8 cellular contexts compared by ENCODE assay signal in genomic region chr15:99732268-99732641, GRCh38. TPM values are rescaled to one million over a fixed set of nuclear protein-coding genes. Genes with fewer than 3 reads are reported as not detected.
DNase-seq lines count a peak whose midpoint lies in the region; ATAC-seq and TF ChIP-seq lines count a peak whose summit lies in the region.

No MANE protein-coding gene starts in this region.

- peaks cover 11% of the 10 kb centered on the region for H3K27me3 Mint-ChIP-seq in CD4-positive, CD25-positive, alpha-beta regulatory T cell
- no peaks in the 10 kb centered on the region for H3K27me3 Mint-ChIP-seq in neural crest cell (ENCODE audit: low read depth)

- peaks cover 12% of the 10 kb centered on the region for H3K36me3 ChIP-seq in CD4-positive, CD25-positive, alpha-beta regulatory T cell (ENCODE audit: control insufficient read depth, insufficient read depth, low read length)
- no peaks in the 10 kb centered on the region for H3K36me3 ChIP-seq in PC-3 (ENCODE audit: low read depth, low read length)

- peak overlapping the region; percentile 63 for H3K9ac ChIP-seq in PC-3 (ENCODE audit: low read length)

- no peaks in the 10 kb centered on the region for H3K9me3 Mint-ChIP-seq in CD4-positive, CD25-positive, alpha-beta regulatory T cell
- H3K9me3 Mint-ChIP-seq in neural crest cell = peaks cover 2% of the 10 kb centered on the region

- TSS peak; percentile 41 for BruUV-seq in PC-3 (replicated peaks; lab: Mats Ljungman, UMichigan)

- H3K36me3 Mint-ChIP-seq in CD4-positive, CD25-positive, alpha-beta regulatory T cell = peaks cover 3% of the 10 kb centered on the region
- H3K36me3 Mint-ChIP-seq in neural crest cell (ENCODE audit: low read depth) = peaks cover 2% of the 10 kb centered on the region

- no peaks in the 10 kb centered on the region for H3K27me3 ChIP-seq in CD4-positive, CD25-positive, alpha-beta regulatory T cell (ENCODE audit: control insufficient read depth, insufficient read depth, low read length)
- no peaks in the 10 kb centered on the region for H3K27me3 ChIP-seq in PC-3 (ENCODE audit: low read length)

- no peak for DNase-seq in CD4-positive, CD25-positive, alpha-beta regulatory T cell
- DNase-seq in PC-3 (peak; percentile 8), erythroblast (lab: John Stamatoyannopoulos, UW) (peak; percentile 34 to 58), neural crest cell (ENCODE audit: low read depth, low spot score) (no peak)

- H3F3A ChIP-seq in PC-3 (ENCODE audit: low read length, unreplicated experiment) = no peaks in the 10 kb centered on the region

- peaks cover 12 to 21% (median 16%) of the 10 kb centered on the region in 4 donors for H3K4me1 Mint-ChIP-seq in CD4-positive, CD25-positive, alpha-beta regulatory T cell
- H3K4me1 Mint-ChIP-seq in neural crest cell = peaks cover 16% of the 10 kb centered on the region

- peak overlapping the region; percentile 90 to 96 (median 92) for H3K4me3 Mint-ChIP-seq in CD4-positive, CD25-positive, alpha-beta regulatory T cell
- H3K4me3 Mint-ChIP-seq in neural crest cell = peak overlapping the region; percentile 90

- H3K9me3 ChIP-seq in CD4-positive, CD25-positive, alpha-beta regulatory T cell (ENCODE audit: control insufficient read depth in 2 of 2, low read length in 2 of 2) = no peaks in the 10 kb centered on the region
- H3K9me3 ChIP-seq in PC-3 (ENCODE audit: low read length) = no peaks in the 10 kb centered on the region

- POLR2A ChIA-PET in PC-3 (lab: Charles Lee; ENCODE audit: unreplicated experiment) = no interaction called here

- no peak for ATAC-seq in CD4-positive, CD25-positive, alpha-beta regulatory T cell (ENCODE audit: low read depth in 2 of 2)
- ATAC-seq in PC-3 = no peak
- ATAC-seq in GM21786 (IDR thresholded peaks at IDR 0.05; ENCODE audit: unreplicated experiment) = no peak
- ATAC-seq in HG02642 (IDR thresholded peaks at IDR 0.05; ENCODE audit: poor library complexity, unreplicated experiment) = no peak
- ATAC-seq in GM19328 (IDR thresholded peaks at IDR 0.05; ENCODE audit: unreplicated experiment) = no peak
- ATAC-seq in HG03520 (IDR thresholded peaks at IDR 0.05; ENCODE audit: unreplicated experiment) = no peak

- peaks cover 15% of the 10 kb centered on the region for H3K4me1 ChIP-seq in CD4-positive, CD25-positive, alpha-beta regulatory T cell (ENCODE audit: control insufficient read depth, insufficient read depth, low read length, poor library complexity, severe bottlenecking)
- H3K4me1 ChIP-seq in PC-3 (ENCODE audit: insufficient read depth, low read length) = no peaks in the 10 kb centered on the region

- H2AFZ ChIP-seq in PC-3 (ENCODE audit: low read length) = peak overlapping the region; percentile 96

- no peaks in the 10 kb centered on the region for H3K79me2 ChIP-seq in PC-3 (ENCODE audit: low read length)

- CTCF ChIA-PET in PC-3 (lab: Charles Lee) = no interaction called here

- no peak for TF ChIP-seq CTCF in PC-3 (conservative IDR thresholded peaks at IDR 0.05; ENCODE audit: low read depth, low read length)
- TF ChIP-seq CTCF in neural crest cell (conservative IDR thresholded peaks at IDR 0.05) = no peak

- peak overlapping the region; percentile 75 for H3K4me3 ChIP-seq in CD4-positive, CD25-positive, alpha-beta regulatory T cell (ENCODE audit: low read depth, low read length)
- H3K4me3 ChIP-seq in PC-3 (ENCODE audit: low read length) = peak overlapping the region; percentile 91

- H3K27ac ChIP-seq in CD4-positive, CD25-positive, alpha-beta regulatory T cell (ENCODE audit: insufficient read depth, low read length, poor library complexity, severe bottlenecking) = peak overlapping the region; percentile 71
- H3K27ac ChIP-seq in PC-3 (ENCODE audit: low read length) = no peak overlapping the region

- no peaks in the 10 kb centered on the region for H3K9me2 ChIP-seq in PC-3 (replicated peaks; ENCODE audit: low read length)

- H4K20me1 ChIP-seq in PC-3 (ENCODE audit: low read length) = no peaks in the 10 kb centered on the region

- no peak for TF ChIP-seq POLR2A in erythroblast (IDR thresholded peaks at IDR 0.05; ENCODE audit: low read length)

- intact Hi-C loops in PC-3 (cut with micrococcal nuclease) = loop anchor here (5.0 kb wide), 1 partner anchor 460 kb away; no protein-coding TSS in a partner anchor

- peak overlapping the region; percentile 60 to 82 (median 67) for H3K27ac Mint-ChIP-seq in CD4-positive, CD25-positive, alpha-beta regulatory T cell
- peak overlapping the region; percentile 43 for H3K27ac Mint-ChIP-seq in neural crest cell (ENCODE audit: unreplicated experiment)

- peak overlapping the region; percentile 100 for H3K4me2 ChIP-seq in PC-3 (ENCODE audit: low read length)

RNA-seq across cellular contexts. Expression of gene LYSMD4, which starts 1.0 kb away (rescaled TPM):
- total RNA-seq in CD4-positive, CD25-positive, alpha-beta regulatory T cell = 14.6 TPM
- 1 to 10 TPM; 4.9 to 8.1 (median 5.8) TPM for polyA plus RNA-seq in CD4-positive, CD25-positive, alpha-beta regulatory T cell
- 7.8 and 8.9 TPM in 2 replicates for total RNA-seq in PC-3 (2014; rRNA removed)
- 13.6 and 16.4 TPM in 2 replicates for total RNA-seq in neural crest cell

Comparison
In these comparisons a context has a peak if more than half of its experiments do, and no peak if none do; other contexts are left out.
1. DNase-seq: peak in PC-3 (single experiment) and erythroblast (2 of 2); none in CD4-positive, CD25-positive, alpha-beta regulatory T cell (0 of 3) and neural crest cell (single experiment).